Comparison of ENCODE assay signal across 1 cellular context in genomic region chr12:116708826-116709756, GRCh38.
TF ChIP-seq lines count a peak whose summit lies in the region.

No MANE protein-coding gene starts in this region.

TF ChIP-seq in HCT116, 20 proteins besides CTCF, POLR2A, EP300 and RAD21 (continued from another document):
- TF ChIP-seq REST (IDR thresholded peaks at IDR 0.05; ENCODE audit: low read depth) (no peak), ATF3 (IDR thresholded peaks at IDR 0.05) (no peak), EZH2 (IDR thresholded peaks at IDR 0.05) (no peak), ZNF274 (IDR thresholded peaks at IDR 0.05; ENCODE audit: low read depth, low read length) (no peak), ELF1 (IDR thresholded peaks at IDR 0.05; ENCODE audit: borderline replicate concordance, low read depth) (no peak), JUND (IDR thresholded peaks at IDR 0.05) (no peak), MAX (IDR thresholded peaks at IDR 0.05) (no peak), CBX3 (IDR thresholded peaks at IDR 0.05; ENCODE audit: low read depth) (no peak), ZFX (IDR thresholded peaks at IDR 0.05) (no peak)
